In genomic region chr9:113343732-113344231, GRCh38 we compare ENCODE assay signal across 1 cellular context.
TF ChIP-seq lines count a peak whose summit lies in the region.

No MANE protein-coding gene starts in this region.

TF ChIP-seq in HEK293, 187 proteins besides CTCF, POLR2A, EP300 and RAD21 (continued from another document and continues in another):
- TF ChIP-seq ZBTB11 (tag by site-specific recombination; conservative IDR thresholded peaks at IDR 0.05; ENCODE audit: low read depth) (no peak), KLF9 (tag by site-specific recombination; IDR thresholded peaks at IDR 0.05; ENCODE audit: low read depth) (no peak), ZNF791 (tag by site-specific recombination; IDR thresholded peaks at IDR 0.05) (no peak), GFI1B (tag by site-specific recombination; IDR thresholded peaks at IDR 0.05) (no peak), SP3 (tag by site-specific recombination; IDR thresholded peaks at IDR 0.05) (no peak; the same call in 1 of the 2 replicates), ZNF510 (tag by site-specific recombination; IDR thresholded peaks at IDR 0.05; ENCODE audit: insufficient replicate concordance) (no peak), ZNF701 (tag by site-specific recombination; IDR thresholded peaks at IDR 0.05) (no peak), ZBTB20 (tag by site-specific recombination; IDR thresholded peaks at IDR 0.05) (peak; percentile 24; the same call in 1 of the 2 replicates), ZSCAN5A (tag by site-specific recombination; IDR thresholded peaks at IDR 0.05) (no peak), ZNF707 (tag by site-specific recombination; IDR thresholded peaks at IDR 0.05) (no peak), ZSCAN16 (tag by site-specific recombination; IDR thresholded peaks at IDR 0.05) (no peak), ZNF48 (tag by site-specific recombination; IDR thresholded peaks at IDR 0.05) (no peak), SP7 (tag by site-specific recombination; IDR thresholded peaks at IDR 0.05) (peak; percentile 48), ZNF544 (tag by site-specific recombination; IDR thresholded peaks at IDR 0.05) (no peak), ZNF391 (tag by site-specific recombination; IDR thresholded peaks at IDR 0.05; ENCODE audit: borderline replicate concordance, low read depth) (no peak), GLI4 (tag by site-specific recombination; IDR thresholded peaks at IDR 0.05) (no peak), ZNF146 (tag by site-specific recombination; IDR thresholded peaks at IDR 0.05) (no peak), ZNF266 (tag by site-specific recombination; IDR thresholded peaks at IDR 0.05; ENCODE audit: low read depth) (no peak), ZFHX2 (tag by site-specific recombination; conservative IDR thresholded peaks at IDR 0.05) (no peak), ZSCAN4 (tag by site-specific recombination; IDR thresholded peaks at IDR 0.05) (no peak), ZNF514 (tag by site-specific recombination; IDR thresholded peaks at IDR 0.05) (no peak), ZNF692 (tag by site-specific recombination; IDR thresholded peaks at IDR 0.05) (peak; percentile 79), ZXDB (tag by site-specific recombination; IDR thresholded peaks at IDR 0.05) (no peak), ZBTB7A (tag by site-specific recombination; IDR thresholded peaks at IDR 0.05; ENCODE audit: low read depth) (no peak), ZNF24 (tag by site-specific recombination; IDR thresholded peaks at IDR 0.05) (no peak), HOXD13 (CRISPR knock-in tag; IDR thresholded peaks at IDR 0.05; ENCODE audit: borderline replicate concordance) (no peak), ZIC2 (tag by site-specific recombination; IDR thresholded peaks at IDR 0.05) (peak; percentile 41; the same call in 1 of the 2 replicates), ZNF660 (tag by site-specific recombination; IDR thresholded peaks at IDR 0.05) (peak; percentile 93), ZNF658 (tag by site-specific recombination; IDR thresholded peaks at IDR 0.05) (no peak), ZNF121 (tag by site-specific recombination; IDR thresholded peaks at IDR 0.05) (no peak), HOXC10 (CRISPR knock-in tag; IDR thresholded peaks at IDR 0.05) (no peak), ZNF112 (tag by site-specific recombination; IDR thresholded peaks at IDR 0.05) (no peak), ZNF571 (tag by site-specific recombination; IDR thresholded peaks at IDR 0.05) (no peak), OSR2 (tag by site-specific recombination; IDR thresholded peaks at IDR 0.05) (peak; percentile 35; the same call in 1 of the 2 replicates), ZBTB49 (tag by site-specific recombination; IDR thresholded peaks at IDR 0.05; ENCODE audit: low read depth) (no peak), ZNF433 (tag by site-specific recombination; IDR thresholded peaks at IDR 0.05; ENCODE audit: low read depth) (no peak), ZNF623 (tag by site-specific recombination; IDR thresholded peaks at IDR 0.05) (no peak), ZNF423 (tag by site-specific recombination; IDR thresholded peaks at IDR 0.05) (no peak), ZNF157 (tag by site-specific recombination; IDR thresholded peaks at IDR 0.05) (no peak), ZBTB8A (tag by site-specific recombination; IDR thresholded peaks at IDR 0.05) (0 out of 2 replicates have a peak, but pooled peaks have one; percentile 21)
- TF ChIP-seq, protein P1, sequence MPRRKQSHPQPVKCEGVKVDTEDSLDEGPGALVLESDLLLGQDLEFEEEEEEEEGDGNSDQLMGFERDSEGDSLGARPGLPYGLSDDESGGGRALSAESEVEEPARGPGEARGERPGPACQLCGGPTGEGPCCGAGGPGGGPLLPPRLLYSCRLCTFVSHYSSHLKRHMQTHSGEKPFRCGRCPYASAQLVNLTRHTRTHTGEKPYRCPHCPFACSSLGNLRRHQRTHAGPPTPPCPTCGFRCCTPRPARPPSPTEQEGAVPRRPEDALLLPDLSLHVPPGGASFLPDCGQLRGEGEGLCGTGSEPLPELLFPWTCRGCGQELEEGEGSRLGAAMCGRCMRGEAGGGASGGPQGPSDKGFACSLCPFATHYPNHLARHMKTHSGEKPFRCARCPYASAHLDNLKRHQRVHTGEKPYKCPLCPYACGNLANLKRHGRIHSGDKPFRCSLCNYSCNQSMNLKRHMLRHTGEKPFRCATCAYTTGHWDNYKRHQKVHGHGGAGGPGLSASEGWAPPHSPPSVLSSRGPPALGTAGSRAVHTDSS (tag by site-specific recombination; IDR thresholded peaks at IDR 0.05) = no peak
- TF ChIP-seq, protein P2, sequence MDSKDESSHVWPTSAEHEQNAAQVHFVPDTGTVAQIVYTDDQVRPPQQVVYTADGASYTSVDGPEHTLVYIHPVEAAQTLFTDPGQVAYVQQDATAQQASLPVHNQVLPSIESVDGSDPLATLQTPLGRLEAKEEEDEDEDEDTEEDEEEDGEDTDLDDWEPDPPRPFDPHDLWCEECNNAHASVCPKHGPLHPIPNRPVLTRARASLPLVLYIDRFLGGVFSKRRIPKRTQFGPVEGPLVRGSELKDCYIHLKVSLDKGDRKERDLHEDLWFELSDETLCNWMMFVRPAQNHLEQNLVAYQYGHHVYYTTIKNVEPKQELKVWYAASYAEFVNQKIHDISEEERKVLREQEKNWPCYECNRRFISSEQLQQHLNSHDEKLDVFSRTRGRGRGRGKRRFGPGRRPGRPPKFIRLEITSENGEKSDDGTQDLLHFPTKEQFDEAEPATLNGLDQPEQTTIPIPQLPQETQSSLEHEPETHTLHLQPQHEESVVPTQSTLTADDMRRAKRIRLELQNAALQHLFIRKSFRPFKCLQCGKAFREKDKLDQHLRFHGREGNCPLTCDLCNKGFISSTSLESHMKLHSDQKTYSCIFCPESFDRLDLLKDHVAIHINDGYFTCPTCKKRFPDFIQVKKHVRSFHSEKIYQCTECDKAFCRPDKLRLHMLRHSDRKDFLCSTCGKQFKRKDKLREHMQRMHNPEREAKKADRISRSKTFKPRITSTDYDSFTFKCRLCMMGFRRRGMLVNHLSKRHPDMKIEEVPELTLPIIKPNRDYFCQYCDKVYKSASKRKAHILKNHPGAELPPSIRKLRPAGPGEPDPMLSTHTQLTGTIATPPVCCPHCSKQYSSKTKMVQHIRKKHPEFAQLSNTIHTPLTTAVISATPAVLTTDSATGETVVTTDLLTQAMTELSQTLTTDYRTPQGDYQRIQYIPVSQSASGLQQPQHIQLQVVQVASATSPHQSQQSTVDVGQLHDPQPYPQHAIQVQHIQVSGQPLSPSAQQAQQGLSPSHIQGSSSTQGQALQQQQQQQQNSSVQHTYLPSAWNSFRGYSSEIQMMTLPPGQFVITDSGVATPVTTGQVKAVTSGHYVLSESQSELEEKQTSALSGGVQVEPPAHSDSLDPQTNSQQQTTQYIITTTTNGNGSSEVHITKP (tag by site-specific recombination; IDR thresholded peaks at IDR 0.05) = peak; percentile 90
- TF ChIP-seq, protein P3, sequence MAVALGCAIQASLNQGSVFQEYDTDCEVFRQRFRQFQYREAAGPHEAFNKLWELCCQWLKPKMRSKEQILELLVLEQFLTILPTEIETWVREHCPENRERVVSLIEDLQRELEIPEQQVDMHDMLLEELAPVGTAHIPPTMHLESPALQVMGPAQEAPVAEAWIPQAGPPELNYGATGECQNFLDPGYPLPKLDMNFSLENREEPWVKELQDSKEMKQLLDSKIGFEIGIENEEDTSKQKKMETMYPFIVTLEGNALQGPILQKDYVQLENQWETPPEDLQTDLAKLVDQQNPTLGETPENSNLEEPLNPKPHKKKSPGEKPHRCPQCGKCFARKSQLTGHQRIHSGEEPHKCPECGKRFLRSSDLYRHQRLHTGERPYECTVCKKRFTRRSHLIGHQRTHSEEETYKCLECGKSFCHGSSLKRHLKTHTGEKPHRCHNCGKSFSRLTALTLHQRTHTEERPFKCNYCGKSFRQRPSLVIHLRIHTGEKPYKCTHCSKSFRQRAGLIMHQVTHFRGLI (tag by site-specific recombination; IDR thresholded peaks at IDR 0.05) = no peak
- TF ChIP-seq, protein P4, sequence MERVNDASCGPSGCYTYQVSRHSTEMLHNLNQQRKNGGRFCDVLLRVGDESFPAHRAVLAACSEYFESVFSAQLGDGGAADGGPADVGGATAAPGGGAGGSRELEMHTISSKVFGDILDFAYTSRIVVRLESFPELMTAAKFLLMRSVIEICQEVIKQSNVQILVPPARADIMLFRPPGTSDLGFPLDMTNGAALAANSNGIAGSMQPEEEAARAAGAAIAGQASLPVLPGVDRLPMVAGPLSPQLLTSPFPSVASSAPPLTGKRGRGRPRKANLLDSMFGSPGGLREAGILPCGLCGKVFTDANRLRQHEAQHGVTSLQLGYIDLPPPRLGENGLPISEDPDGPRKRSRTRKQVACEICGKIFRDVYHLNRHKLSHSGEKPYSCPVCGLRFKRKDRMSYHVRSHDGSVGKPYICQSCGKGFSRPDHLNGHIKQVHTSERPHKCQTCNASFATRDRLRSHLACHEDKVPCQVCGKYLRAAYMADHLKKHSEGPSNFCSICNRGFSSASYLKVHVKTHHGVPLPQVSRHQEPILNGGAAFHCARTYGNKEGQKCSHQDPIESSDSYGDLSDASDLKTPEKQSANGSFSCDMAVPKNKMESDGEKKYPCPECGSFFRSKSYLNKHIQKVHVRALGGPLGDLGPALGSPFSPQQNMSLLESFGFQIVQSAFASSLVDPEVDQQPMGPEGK (tag by site-specific recombination; IDR thresholded peaks at IDR 0.05) = 0 out of 2 replicates have a peak, but pooled peaks have one; percentile 43
- TF ChIP-seq, protein P5, sequence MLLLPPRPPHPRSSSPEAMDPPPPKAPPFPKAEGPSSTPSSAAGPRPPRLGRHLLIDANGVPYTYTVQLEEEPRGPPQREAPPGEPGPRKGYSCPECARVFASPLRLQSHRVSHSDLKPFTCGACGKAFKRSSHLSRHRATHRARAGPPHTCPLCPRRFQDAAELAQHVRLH (tag by site-specific recombination; IDR thresholded peaks at IDR 0.05) = no peak
